ENCODE assay signal across 8 cellular contexts in the genomic region with DNA sequence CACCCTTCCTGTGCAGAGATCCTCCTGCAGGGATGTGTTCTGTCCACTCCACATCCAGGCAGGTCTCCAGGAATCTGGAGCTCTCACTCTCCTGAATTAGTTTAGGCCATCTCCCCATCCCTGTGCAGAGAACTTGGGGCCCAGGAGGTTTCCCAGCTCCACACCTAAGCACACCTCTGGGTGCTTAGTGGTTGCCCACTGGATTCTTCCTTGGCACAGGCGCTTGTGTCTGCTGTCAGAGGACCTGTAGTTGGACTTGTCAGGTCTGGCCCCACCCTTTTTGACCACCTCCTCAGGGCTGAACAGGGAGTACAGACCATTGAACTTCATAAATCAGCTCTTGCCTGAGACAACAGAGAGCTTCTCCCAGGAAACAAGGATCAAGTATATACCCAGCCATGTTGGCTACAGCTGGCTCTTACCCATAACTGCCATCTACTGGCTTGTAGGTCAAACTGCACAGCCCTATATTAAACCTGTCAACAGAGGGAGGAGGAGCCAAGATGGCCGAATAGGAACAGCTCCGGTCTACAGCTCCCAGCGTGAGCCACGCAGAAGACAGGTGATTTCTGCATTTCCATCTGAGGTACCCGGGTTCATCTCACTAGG.
DNase-seq lines count a peak whose midpoint lies in the region; ATAC-seq and FAIRE-seq lines count a peak whose summit lies in the region.

No MANE protein-coding gene starts in this region.

- ATAC-seq in HG02981 (IDR thresholded peaks at IDR 0.05; ENCODE audit: unreplicated experiment), result peak; percentile 47

- no peak for FAIRE-seq in RCC 7860 (lab: Jason Lieb, UNC)

- DNase-seq in DMS53 treated with DMSO at 0.1 percent for 48 hours (lab: John Stamatoyannopoulos, UW; ENCODE audit: unreplicated experiment) (peak; percentile 94), RCC 7860 (ENCODE audit: low spot score) (peak; percentile 41), iPS-NIHi11 (ENCODE audit: low spot score) (peak; percentile 27), DMS79 treated with DMSO at 0.1 percent for 48 hours (lab: John Stamatoyannopoulos, UW) (no peak)
- no peak for DNase-seq in central memory CD4-positive, alpha-beta T cell
- DNase-seq in activated T-cell treated with anti-CD3 and anti-CD28 coated beads, Interleukin-2, amount 50 U/mL, for 48 hours, result no peak
- no peak for DNase-seq in stimulated activated CD4-positive, alpha-beta T cell treated with anti-CD3 and anti-CD28 coated beads, Interleukin-4, amount 100 ng/mL, for 4 hours

Comparison
In these comparisons a context has a peak if more than half of its experiments do, and no peak if none do; other contexts are left out.
1. DNase-seq: peak in DMS53 treated with DMSO at 0.1 percent for 48 hours (single experiment), RCC 7860 (single experiment) and iPS-NIHi11 (single experiment); none in central memory CD4-positive, alpha-beta T cell (single experiment), activated T-cell treated with anti-CD3 and anti-CD28 coated beads, Interleukin-2, amount 50 U/mL, for 48 hours (0 of 2), DMS79 treated with DMSO at 0.1 percent for 48 hours (single experiment) and stimulated activated CD4-positive, alpha-beta T cell treated with anti-CD3 and anti-CD28 coated beads, Interleukin-4, amount 100 ng/mL, for 4 hours (0 of 2).